In genomic region chr17:2336215-2337151, GRCh38 we compare ENCODE assay signal across 8 cellular contexts. TPM values are rescaled to one million over a fixed set of nuclear protein-coding genes. Genes with fewer than 3 reads are reported as not detected.
DNase-seq lines count a peak whose midpoint lies in the region; ATAC-seq lines count a peak whose summit lies in the region.

Gene TSR1 (minus strand): TSS chr17:2336457. CDS start chr17:2336427, 30 bp downstream.

- H3K9me3 ChIP-seq in CD4-positive, alpha-beta memory T cell (ENCODE audit: control insufficient read depth in 1 of 2, low read length in 2 of 2) = no peaks in the 10 kb centered on the region
- H3K9me3 ChIP-seq in mesenchymal stem cell (ENCODE audit: control insufficient read depth, low read length) = no peaks in the 10 kb centered on the region

- peak within 1 kb of the TSS; percentile 46 for H4K91ac ChIP-seq in mesenchymal stem cell (ENCODE audit: low read length)

- no peaks in the 10 kb centered on the region for H3K27me3 ChIP-seq in CD4-positive, alpha-beta memory T cell (ENCODE audit: insufficient read depth, low read length)
- H3K27me3 ChIP-seq in mesenchymal stem cell (ENCODE audit: control insufficient read depth in 1 of 2, insufficient read depth in 1 of 2, low read length in 2 of 2) = no peaks in the 10 kb centered on the region

- no peak within 1 kb of the TSS for H2BK15ac ChIP-seq in mesenchymal stem cell (ENCODE audit: low read depth, poor library complexity, severe bottlenecking)

- peak within 1 kb of the TSS in 1 of 2 experiments; percentile 5 for H3K23ac ChIP-seq in mesenchymal stem cell (ENCODE audit: low read length in 2 of 2)

- peaks cover 18 to 34% (median 26%) of the 10 kb centered on the region in 4 donors for H3K4me1 Mint-ChIP-seq in CD4-positive, alpha-beta memory T cell
- H3K4me1 Mint-ChIP-seq in effector memory CD8-positive, alpha-beta T cell (ENCODE audit: low read depth in 2 of 2) = peaks cover 16 to 25% of the 10 kb centered on the region in 2 donors

- peak within 1 kb of the TSS; percentile 87 for H2BK120ac ChIP-seq in mesenchymal stem cell (ENCODE audit: low read depth, low read length)

- peak within 1 kb of the TSS; percentile 93 to 98 (median 96) for H3K27ac Mint-ChIP-seq in CD4-positive, alpha-beta memory T cell
- peak within 1 kb of the TSS; percentile 92 to 97 for H3K27ac Mint-ChIP-seq in effector memory CD8-positive, alpha-beta T cell

- peak within 1 kb of the TSS in 1 of 2 experiments; percentile 38 for H2BK12ac ChIP-seq in mesenchymal stem cell (ENCODE audit: low read length in 2 of 2)

- no peak within 1 kb of the TSS for H2AK5ac ChIP-seq in mesenchymal stem cell (ENCODE audit: low read length, severe bottlenecking)

- peak; percentile 80 for ATAC-seq in GM19395 (IDR thresholded peaks at IDR 0.05; ENCODE audit: unreplicated experiment)
- ATAC-seq in effector memory CD8-positive, alpha-beta T cell (replicated peaks) = peak; percentile 80

- H3K36me3 ChIP-seq in CD4-positive, alpha-beta memory T cell (ENCODE audit: insufficient read depth, low read length) = peaks cover 34% of the 10 kb centered on the region
- H3K36me3 ChIP-seq in mesenchymal stem cell (ENCODE audit: control insufficient read depth in 1 of 2, insufficient read depth in 2 of 2, low read depth in 1 of 2, low read length in 2 of 2) = peaks cover 11 to 42% of the 10 kb centered on the region in 2 experiments

- peaks cover 20% of the 10 kb centered on the region for H3K4me1 ChIP-seq in CD4-positive, alpha-beta memory T cell (ENCODE audit: insufficient read depth, low read length)
- peaks cover 15% of the 10 kb centered on the region for H3K4me1 ChIP-seq in mesenchymal stem cell (ENCODE audit: control insufficient read depth, insufficient read depth, low read depth, low read length)

- H3K4me3 Mint-ChIP-seq in CD4-positive, alpha-beta memory T cell = peak within 1 kb of the TSS; percentile 97 to 100 (median 99)
- H3K4me3 Mint-ChIP-seq in effector memory CD8-positive, alpha-beta T cell = peak within 1 kb of the TSS; percentile 98

- H3K4ac ChIP-seq in mesenchymal stem cell (ENCODE audit: low read depth in 1 of 2, low read length in 2 of 2) = peak within 1 kb of the TSS; percentile 73 to 85

- peak within 1 kb of the TSS in 1 of 2 experiments; percentile 88 for H3K14ac ChIP-seq in mesenchymal stem cell (ENCODE audit: low read length in 2 of 2)

- POLR2A ChIA-PET in CD4-positive, alpha-beta memory T cell (lab: Charles Lee; ENCODE audit: partially characterized antibody) = interaction anchor here (0.6 to 5.3 kb wide), 30 partner anchors 9 to 1806 kb away, joined by 3 to 63 read pairs (median 5); partner anchors contain the start of genes CYB5D2, HIC1, METTL16 and MNT

- H3K4me2 ChIP-seq in mesenchymal stem cell (ENCODE audit: low read length, poor library complexity, severe bottlenecking) = peak within 1 kb of the TSS; percentile 73

- H2AFZ ChIP-seq in mesenchymal stem cell (ENCODE audit: low read depth, low read length) = peak within 1 kb of the TSS; percentile 86

- peak within 1 kb of the TSS; percentile 70 for H3K27ac ChIP-seq in CD4-positive, alpha-beta memory T cell (ENCODE audit: low read depth, low read length)
- H3K27ac ChIP-seq in mesenchymal stem cell (ENCODE audit: low read length, poor library complexity, severe bottlenecking) = peak within 1 kb of the TSS; percentile 76

- peaks cover 17% of the 10 kb centered on the region for H3K79me1 ChIP-seq in mesenchymal stem cell (replicated peaks; ENCODE audit: low read length, poor library complexity, severe bottlenecking)

- H3K36me3 Mint-ChIP-seq in CD4-positive, alpha-beta memory T cell = peaks cover 5 to 22% of the 10 kb centered on the region in 2 donors
- peaks cover 26% of the 10 kb centered on the region for H3K36me3 Mint-ChIP-seq in effector memory CD8-positive, alpha-beta T cell (ENCODE audit: insufficient read depth)

- H3K9me3 Mint-ChIP-seq in CD4-positive, alpha-beta memory T cell = no peaks in the 10 kb centered on the region
- H3K9me3 Mint-ChIP-seq in effector memory CD8-positive, alpha-beta T cell = no peaks in the 10 kb centered on the region

- H4K8ac ChIP-seq in mesenchymal stem cell (ENCODE audit: low read length) = peak within 1 kb of the TSS; percentile 81

- 1% methylated on average over 72 of the region's 77 CpGs for WGBS in mesenchymal stem cell

- DNase-seq in CD4-positive, alpha-beta memory T cell = peak; percentile 86 to 88 (median 87)
- DNase-seq in HK-2 (ENCODE audit: unreplicated experiment) (peak; percentile 90), NK-92 (lab: John Stamatoyannopoulos, UW; ENCODE audit: unreplicated experiment) (peak; percentile 7), mesenchymal stem cell (peak; percentile 95)
- peak; percentile 73 to 81 for DNase-seq in activated CD8-positive, alpha-beta memory T cell treated with anti-CD3 and anti-CD28 coated beads for 4 hours (ENCODE audit: low read depth in 2 of 2)
- DNase-seq in effector memory CD8-positive, alpha-beta T cell = peak; percentile 80 to 84 (median 80)
- DNase-seq in stimulated activated CD8-positive, alpha-beta memory T cell treated with anti-CD3 and anti-CD28 coated beads, Interleukin-12 subunit alpha, Interleukin-12 subunit beta, amount 100 ng/mL, for 4 hours (ENCODE audit: low read depth) = peak; percentile 81

- CTCF ChIA-PET in CD4-positive, alpha-beta memory T cell (lab: Charles Lee; ENCODE audit: partially characterized antibody) = interaction anchor here (0.6 to 5.7 kb wide), 13 partner anchors 9 to 281 kb away, joined by 3 to 55 read pairs (median 5); partner anchors contain the start of genes SMG6 and SRR

- peak within 1 kb of the TSS; percentile 94 for H3K9ac ChIP-seq in mesenchymal stem cell (ENCODE audit: low read length)

- intact Hi-C loops in CD4-positive, alpha-beta memory T cell (cut with micrococcal nuclease) = loop anchor here (1.0 to 2.0 kb wide), 5 partner anchors 17 to 311 kb away; partner anchors contain the start of genes HIC1, MNT, RTN4RL1 and SMG6

- H3K18ac ChIP-seq in mesenchymal stem cell (ENCODE audit: low read depth in 1 of 2, low read length in 2 of 2) = peak within 1 kb of the TSS; percentile 65 to 92

- peak within 1 kb of the TSS; percentile 94 to 97 for H3K4me3 ChIP-seq in CD4-positive, alpha-beta memory T cell (ENCODE audit: low read length in 2 of 2)
- H3K4me3 ChIP-seq in mesenchymal stem cell (ENCODE audit: insufficient read depth in 1 of 2, low read depth in 1 of 2, low read length in 2 of 2) = peak within 1 kb of the TSS; percentile 72 to 94

- peak within 1 kb of the TSS; percentile 49 for H2BK5ac ChIP-seq in mesenchymal stem cell (ENCODE audit: low read depth, low read length, poor library complexity, severe bottlenecking)

- no peaks in the 10 kb centered on the region for H3K27me3 Mint-ChIP-seq in CD4-positive, alpha-beta memory T cell
- H3K27me3 Mint-ChIP-seq in effector memory CD8-positive, alpha-beta T cell = no peaks in the 10 kb centered on the region

RNA-seq across cellular contexts. Expression of gene TSR1, which starts in this region (rescaled TPM):
- 10 to 100 TPM; 22.6 to 31.7 TPM for total RNA-seq in CD4-positive, alpha-beta memory T cell
- polyA plus RNA-seq in CD4-positive, alpha-beta memory T cell = 10 to 100 TPM; 14.3 to 22.2 TPM
- 13.3 TPM for polyA plus RNA-seq in mesenchymal stem cell (2013, experiment 1 of 2)
- polyA plus RNA-seq in mesenchymal stem cell (2013, experiment 2 of 2) = 12.6 TPM

Comparison
In these comparisons a context has a peak if more than half of its experiments do, and no peak if none do; other contexts are left out.
1. Peak in every context shown above with its lines: DNase-seq, ATAC-seq, H3K4me3 ChIP-seq and H3K27ac ChIP-seq.
2. DNase-seq: peak in every context shown above with its lines; median percentile 95 in mesenchymal stem cell; 90 in HK-2; 87 in CD4-positive, alpha-beta memory T cell; 81 in stimulated activated CD8-positive, alpha-beta memory T cell treated with anti-CD3 and anti-CD28 coated beads, Interleukin-12 subunit alpha, Interleukin-12 subunit beta, amount 100 ng/mL, for 4 hours; 80 in effector memory CD8-positive, alpha-beta T cell; 77 in activated CD8-positive, alpha-beta memory T cell treated with anti-CD3 and anti-CD28 coated beads for 4 hours; 7 in NK-92.